In genomic region chr16:30351586-30352419, GRCh38 we compare ENCODE assay signal across 1 cellular context.
TF ChIP-seq lines count a peak whose summit lies in the region.

No MANE protein-coding gene starts in this region.

TF ChIP-seq in HepG2, 621 proteins besides CTCF, POLR2A, EP300 and RAD21 (continues in another document):
- TF ChIP-seq HOXA5 (CRISPR knock-in tag; IDR thresholded peaks at IDR 0.05) (no peak), HMGXB3 (CRISPR knock-in tag; IDR thresholded peaks at IDR 0.05; ENCODE audit: borderline replicate concordance) (no peak), HOXA7 (CRISPR knock-in tag; IDR thresholded peaks at IDR 0.05) (no peak), ZNF260 (CRISPR knock-in tag; IDR thresholded peaks at IDR 0.05; ENCODE audit: borderline replicate concordance, low read depth) (no peak), HNRNPH1 (optimal IDR thresholded peaks at IDR 0.05; ENCODE audit: low read depth, low read length) (peak; percentile 71), ZNF329 (CRISPR knock-in tag; IDR thresholded peaks at IDR 0.05; ENCODE audit: low read depth) (no peak), ZFP36L2 (CRISPR knock-in tag; IDR thresholded peaks at IDR 0.05) (no peak), POLR2G (IDR thresholded peaks at IDR 0.05; ENCODE audit: low read depth, low read length) (peak; percentile 15), ETV6 (CRISPR knock-in tag; conservative IDR thresholded peaks at IDR 0.05) (no peak), ZNF550 (CRISPR knock-in tag; IDR thresholded peaks at IDR 0.05; ENCODE audit: borderline replicate concordance) (no peak), ZNF333 (CRISPR knock-in tag; IDR thresholded peaks at IDR 0.05; ENCODE audit: borderline replicate concordance) (no peak), NRL (CRISPR knock-in tag; IDR thresholded peaks at IDR 0.05; ENCODE audit: borderline replicate concordance) (no peak), POLR2AphosphoS2 (IDR thresholded peaks at IDR 0.05; ENCODE audit: low read depth, low read length) (peak; percentile 60; the same call in 1 of the 2 replicates), SKI (IDR thresholded peaks at IDR 0.05; ENCODE audit: partially characterized antibody) (no peak), SIN3A (IDR thresholded peaks at IDR 0.05; ENCODE audit: borderline replicate concordance, low read depth, low read length) (no peak), ZNF761 (CRISPR knock-in tag; conservative IDR thresholded peaks at IDR 0.05) (0 out of 2 replicates have a peak, but pooled peaks have one; percentile 7), PBX2 (CRISPR knock-in tag; IDR thresholded peaks at IDR 0.05) (no peak), ZNF256 (CRISPR knock-in tag; conservative IDR thresholded peaks at IDR 0.05) (no peak), ETS1 (CRISPR knock-in tag; IDR thresholded peaks at IDR 0.05) (no peak), FOSL2 (CRISPR knock-in tag; IDR thresholded peaks at IDR 0.05) (no peak), POLR2AphosphoS5 (IDR thresholded peaks at IDR 0.05; ENCODE audit: low read depth, low read length) (0 out of 2 replicates have a peak, but pooled peaks have one; percentile 9), ZNF780A (CRISPR knock-in tag; IDR thresholded peaks at IDR 0.05) (no peak), KMT2A (CRISPR knock-in tag; IDR thresholded peaks at IDR 0.05) (no peak), FOXK2 (IDR thresholded peaks at IDR 0.05) (no peak), KDM3A (CRISPR knock-in tag; IDR thresholded peaks at IDR 0.05; ENCODE audit: low read depth) (no peak), REXO4 (CRISPR knock-in tag; IDR thresholded peaks at IDR 0.05; ENCODE audit: borderline replicate concordance) (no peak), MYC (CRISPR knock-in tag; IDR thresholded peaks at IDR 0.05; ENCODE audit: borderline replicate concordance) (no peak), CBX1 (IDR thresholded peaks at IDR 0.05; ENCODE audit: low read depth) (no peak), GTF3A (CRISPR knock-in tag; conservative IDR thresholded peaks at IDR 0.05) (0 out of 2 replicates have a peak, but pooled peaks have one; percentile 17), ZNF589 (CRISPR knock-in tag; conservative IDR thresholded peaks at IDR 0.05) (no peak), DR1 (CRISPR knock-in tag; IDR thresholded peaks at IDR 0.05) (no peak), ZNF766 (CRISPR knock-in tag; IDR thresholded peaks at IDR 0.05; ENCODE audit: borderline replicate concordance) (no peak), ZNF264 (CRISPR knock-in tag; IDR thresholded peaks at IDR 0.05) (no peak), ZC3H13 (CRISPR knock-in tag; IDR thresholded peaks at IDR 0.05) (0 out of 2 replicates have a peak, but pooled peaks have one; percentile 21), NFIC (IDR thresholded peaks at IDR 0.05; ENCODE audit: low read length) (no peak), NCOA2 (CRISPR knock-in tag; IDR thresholded peaks at IDR 0.05) (no peak), ZNF547 (CRISPR knock-in tag; IDR thresholded peaks at IDR 0.05) (no peak), KDM5A (IDR thresholded peaks at IDR 0.05; ENCODE audit: borderline replicate concordance, low read length) (no peak), ZBTB26 (CRISPR knock-in tag; IDR thresholded peaks at IDR 0.05; ENCODE audit: borderline replicate concordance) (no peak), SOX13 (IDR thresholded peaks at IDR 0.05) (no peak), SOX13 (CRISPR knock-in tag; conservative IDR thresholded peaks at IDR 0.05 in 1 of 2, IDR thresholded peaks at IDR 0.05 in 1 of 2) (no peak)
- TF ChIP-seq, protein P1, sequence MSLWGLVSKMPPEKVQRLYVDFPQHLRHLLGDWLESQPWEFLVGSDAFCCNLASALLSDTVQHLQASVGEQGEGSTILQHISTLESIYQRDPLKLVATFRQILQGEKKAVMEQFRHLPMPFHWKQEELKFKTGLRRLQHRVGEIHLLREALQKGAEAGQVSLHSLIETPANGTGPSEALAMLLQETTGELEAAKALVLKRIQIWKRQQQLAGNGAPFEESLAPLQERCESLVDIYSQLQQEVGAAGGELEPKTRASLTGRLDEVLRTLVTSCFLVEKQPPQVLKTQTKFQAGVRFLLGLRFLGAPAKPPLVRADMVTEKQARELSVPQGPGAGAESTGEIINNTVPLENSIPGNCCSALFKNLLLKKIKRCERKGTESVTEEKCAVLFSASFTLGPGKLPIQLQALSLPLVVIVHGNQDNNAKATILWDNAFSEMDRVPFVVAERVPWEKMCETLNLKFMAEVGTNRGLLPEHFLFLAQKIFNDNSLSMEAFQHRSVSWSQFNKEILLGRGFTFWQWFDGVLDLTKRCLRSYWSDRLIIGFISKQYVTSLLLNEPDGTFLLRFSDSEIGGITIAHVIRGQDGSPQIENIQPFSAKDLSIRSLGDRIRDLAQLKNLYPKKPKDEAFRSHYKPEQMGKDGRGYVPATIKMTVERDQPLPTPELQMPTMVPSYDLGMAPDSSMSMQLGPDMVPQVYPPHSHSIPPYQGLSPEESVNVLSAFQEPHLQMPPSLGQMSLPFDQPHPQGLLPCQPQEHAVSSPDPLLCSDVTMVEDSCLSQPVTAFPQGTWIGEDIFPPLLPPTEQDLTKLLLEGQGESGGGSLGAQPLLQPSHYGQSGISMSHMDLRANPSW (CRISPR knock-in tag; IDR thresholded peaks at IDR 0.05; ENCODE audit: borderline replicate concordance) = no peak
- TF ChIP-seq, protein P2, sequence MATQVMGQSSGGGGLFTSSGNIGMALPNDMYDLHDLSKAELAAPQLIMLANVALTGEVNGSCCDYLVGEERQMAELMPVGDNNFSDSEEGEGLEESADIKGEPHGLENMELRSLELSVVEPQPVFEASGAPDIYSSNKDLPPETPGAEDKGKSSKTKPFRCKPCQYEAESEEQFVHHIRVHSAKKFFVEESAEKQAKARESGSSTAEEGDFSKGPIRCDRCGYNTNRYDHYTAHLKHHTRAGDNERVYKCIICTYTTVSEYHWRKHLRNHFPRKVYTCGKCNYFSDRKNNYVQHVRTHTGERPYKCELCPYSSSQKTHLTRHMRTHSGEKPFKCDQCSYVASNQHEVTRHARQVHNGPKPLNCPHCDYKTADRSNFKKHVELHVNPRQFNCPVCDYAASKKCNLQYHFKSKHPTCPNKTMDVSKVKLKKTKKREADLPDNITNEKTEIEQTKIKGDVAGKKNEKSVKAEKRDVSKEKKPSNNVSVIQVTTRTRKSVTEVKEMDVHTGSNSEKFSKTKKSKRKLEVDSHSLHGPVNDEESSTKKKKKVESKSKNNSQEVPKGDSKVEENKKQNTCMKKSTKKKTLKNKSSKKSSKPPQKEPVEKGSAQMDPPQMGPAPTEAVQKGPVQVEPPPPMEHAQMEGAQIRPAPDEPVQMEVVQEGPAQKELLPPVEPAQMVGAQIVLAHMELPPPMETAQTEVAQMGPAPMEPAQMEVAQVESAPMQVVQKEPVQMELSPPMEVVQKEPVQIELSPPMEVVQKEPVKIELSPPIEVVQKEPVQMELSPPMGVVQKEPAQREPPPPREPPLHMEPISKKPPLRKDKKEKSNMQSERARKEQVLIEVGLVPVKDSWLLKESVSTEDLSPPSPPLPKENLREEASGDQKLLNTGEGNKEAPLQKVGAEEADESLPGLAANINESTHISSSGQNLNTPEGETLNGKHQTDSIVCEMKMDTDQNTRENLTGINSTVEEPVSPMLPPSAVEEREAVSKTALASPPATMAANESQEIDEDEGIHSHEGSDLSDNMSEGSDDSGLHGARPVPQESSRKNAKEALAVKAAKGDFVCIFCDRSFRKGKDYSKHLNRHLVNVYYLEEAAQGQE (IDR thresholded peaks at IDR 0.05; ENCODE audit: borderline replicate concordance in 1 of 2, low read depth in 1 of 2, low read length in 2 of 2) = no peak
- TF ChIP-seq, protein P3, sequence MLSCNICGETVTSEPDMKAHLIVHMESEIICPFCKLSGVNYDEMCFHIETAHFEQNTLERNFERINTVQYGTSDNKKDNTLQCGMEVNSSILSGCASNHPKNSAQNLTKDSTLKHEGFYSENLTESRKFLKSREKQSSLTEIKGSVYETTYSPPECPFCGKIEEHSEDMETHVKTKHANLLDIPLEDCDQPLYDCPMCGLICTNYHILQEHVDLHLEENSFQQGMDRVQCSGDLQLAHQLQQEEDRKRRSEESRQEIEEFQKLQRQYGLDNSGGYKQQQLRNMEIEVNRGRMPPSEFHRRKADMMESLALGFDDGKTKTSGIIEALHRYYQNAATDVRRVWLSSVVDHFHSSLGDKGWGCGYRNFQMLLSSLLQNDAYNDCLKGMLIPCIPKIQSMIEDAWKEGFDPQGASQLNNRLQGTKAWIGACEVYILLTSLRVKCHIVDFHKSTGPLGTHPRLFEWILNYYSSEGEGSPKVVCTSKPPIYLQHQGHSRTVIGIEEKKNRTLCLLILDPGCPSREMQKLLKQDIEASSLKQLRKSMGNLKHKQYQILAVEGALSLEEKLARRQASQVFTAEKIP (CRISPR knock-in tag; IDR thresholded peaks at IDR 0.05; ENCODE audit: borderline replicate concordance) = no peak
- TF ChIP-seq, protein P4, sequence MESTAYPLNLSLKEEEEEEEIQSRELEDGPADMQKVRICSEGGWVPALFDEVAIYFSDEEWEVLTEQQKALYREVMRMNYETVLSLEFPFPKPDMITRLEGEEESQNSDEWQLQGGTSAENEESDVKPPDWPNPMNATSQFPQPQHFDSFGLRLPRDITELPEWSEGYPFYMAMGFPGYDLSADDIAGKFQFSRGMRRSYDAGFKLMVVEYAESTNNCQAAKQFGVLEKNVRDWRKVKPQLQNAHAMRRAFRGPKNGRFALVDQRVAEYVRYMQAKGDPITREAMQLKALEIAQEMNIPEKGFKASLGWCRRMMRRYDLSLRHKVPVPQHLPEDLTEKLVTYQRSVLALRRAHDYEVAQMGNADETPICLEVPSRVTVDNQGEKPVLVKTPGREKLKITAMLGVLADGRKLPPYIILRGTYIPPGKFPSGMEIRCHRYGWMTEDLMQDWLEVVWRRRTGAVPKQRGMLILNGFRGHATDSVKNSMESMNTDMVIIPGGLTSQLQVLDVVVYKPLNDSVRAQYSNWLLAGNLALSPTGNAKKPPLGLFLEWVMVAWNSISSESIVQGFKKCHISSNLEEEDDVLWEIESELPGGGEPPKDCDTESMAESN (CRISPR knock-in tag; conservative IDR thresholded peaks at IDR 0.05) = 0 out of 2 replicates have a peak, but pooled peaks have one; percentile 34
- TF ChIP-seq, protein P5, sequence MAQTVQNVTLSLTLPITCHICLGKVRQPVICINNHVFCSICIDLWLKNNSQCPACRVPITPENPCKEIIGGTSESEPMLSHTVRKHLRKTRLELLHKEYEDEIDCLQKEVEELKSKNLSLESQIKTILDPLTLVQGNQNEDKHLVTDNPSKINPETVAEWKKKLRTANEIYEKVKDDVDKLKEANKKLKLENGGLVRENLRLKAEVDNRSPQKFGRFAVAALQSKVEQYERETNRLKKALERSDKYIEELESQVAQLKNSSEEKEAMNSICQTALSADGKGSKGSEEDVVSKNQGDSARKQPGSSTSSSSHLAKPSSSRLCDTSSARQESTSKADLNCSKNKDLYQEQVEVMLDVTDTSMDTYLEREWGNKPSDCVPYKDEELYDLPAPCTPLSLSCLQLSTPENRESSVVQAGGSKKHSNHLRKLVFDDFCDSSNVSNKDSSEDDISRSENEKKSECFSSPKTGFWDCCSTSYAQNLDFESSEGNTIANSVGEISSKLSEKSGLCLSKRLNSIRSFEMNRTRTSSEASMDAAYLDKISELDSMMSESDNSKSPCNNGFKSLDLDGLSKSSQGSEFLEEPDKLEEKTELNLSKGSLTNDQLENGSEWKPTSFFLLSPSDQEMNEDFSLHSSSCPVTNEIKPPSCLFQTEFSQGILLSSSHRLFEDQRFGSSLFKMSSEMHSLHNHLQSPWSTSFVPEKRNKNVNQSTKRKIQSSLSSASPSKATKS (CRISPR knock-in tag; IDR thresholded peaks at IDR 0.05) = no peak
